In genomic region chr6:109964949-109965348, GRCh38 we compare ENCODE assay signal across 37 cellular contexts. TPM values are rescaled to one million over a fixed set of nuclear protein-coding genes. Genes with fewer than 3 reads are reported as not detected.
"Had no signal": no experiment of that assay in that cellular context is flagged by ENCODE, and none has a peak within 500 bp of the region (broad histone marks: within the 10 kb centered on the region; RNA-seq: fewer than 3 reads in every experiment).

No MANE protein-coding gene starts in this region.

- FAIRE-seq: keratinocyte had no signal

- H3K4me3 Mint-ChIP-seq: mesothelial cell of epicardium; naive B cell; natural killer cell; nephron progenitor cell; neural progenitor cell; stimulated activated naive B cell treated with anti-CD40 and anti-IgM and Interleukin-4, amounts not matched to agents 10 μg/mL and 1 μg/mL and 100 μg/mL, for 72 hours; type B pancreatic cell had no signal

- H3K27me3 ChIP-seq: hepatocyte, left lung, right atrium auricular region, right lobe of liver, stomach, tibial nerve, uterus had no signal

- H3K4me1 ChIP-seq: left lung, lower lobe of right lung, neural progenitor cell, parathyroid adenoma, right atrium auricular region, right lobe of liver, stomach, uterus had no signal

- H3K4me1 Mint-ChIP-seq: mesothelial cell of epicardium, naive B cell, natural killer cell, nephron progenitor cell, neural progenitor cell had no signal

- H3K9me3 Mint-ChIP-seq: mesothelial cell of epicardium, natural killer cell, nephron progenitor cell, neural progenitor cell, type B pancreatic cell had no signal

- H3K4me3 ChIP-seq: hepatocyte, left lung, lower lobe of right lung, neural progenitor cell, right atrium auricular region, right lobe of liver, smooth muscle cell, stomach, thoracic aorta, tibial nerve, uterus had no signal

- H2AFZ ChIP-seq: hepatocyte, neural progenitor cell, parathyroid adenoma had no signal

- H3K27ac ChIP-seq: hepatocyte, left lung, lower lobe of right lung, neural progenitor cell, neutrophil, parathyroid adenoma, right atrium auricular region, right lobe of liver, stomach, thoracic aorta, tibial nerve, uterus had no signal

- H3K27ac Mint-ChIP-seq: mesothelial cell of epicardium; naive B cell; natural killer cell; nephron progenitor cell; neural progenitor cell; progenitor cell of endocrine pancreas; stimulated activated naive B cell treated with anti-CD40 and anti-IgM and Interleukin-4, amounts not matched to agents 10 μg/mL and 1 μg/mL and 100 μg/mL, for 72 hours; type B pancreatic cell had no signal

- H3K4me2 ChIP-seq: hepatocyte, neural progenitor cell, smooth muscle cell had no signal

- H3K36me3 Mint-ChIP-seq: mesothelial cell of epicardium, natural killer cell, neural progenitor cell, type B pancreatic cell had no signal

- H3K36me3 ChIP-seq: left lung, lower lobe of right lung, neural progenitor cell, neutrophil, right atrium auricular region, right lobe of liver, stomach, thoracic aorta, tibial nerve, uterus had no signal

- DNase-seq: kidney glomerular epithelial cell; left cardiac atrium; left lung; lower lobe of right lung; mesendoderm; naive B cell; natural killer cell; nephron progenitor cell; occipital lobe; right lobe of liver; stimulated activated CD4-positive, alpha-beta T cell treated with anti-CD3 and anti-CD28 coated beads, Interleukin-1b, Interleukin-23, amount 100 ng/mL, for 48 hours; stimulated activated CD4-positive, alpha-beta T cell treated with anti-CD3 and anti-CD28 coated beads, Interleukin-2, amount 100 ng/mL, for 48 hours; stimulated activated CD4-positive, alpha-beta T cell treated with anti-CD3 and anti-CD28 coated beads, Interleukin-4, amount 100 ng/mL, for 4 hours; stimulated activated CD8-positive, alpha-beta memory T cell treated with anti-CD3 and anti-CD28 coated beads, Interleukin-4, amount 100 ng/mL, for 48 hours; stimulated activated naive B cell treated with anti-CD40 and anti-IgM and Interleukin-4, amounts not matched to agents 10 μg/mL and 1 μg/mL and 100 μg/mL, for 72 hours; stimulated activated naive CD8-positive, alpha-beta T cell treated with anti-CD3 and anti-CD28 coated beads, Interleukin-15, Interleukin-2, amounts not matched to agents 100 U/mL and 50 U/mL, for 24 hours; stomach; uterus had no signal

- ATAC-seq: left cardiac atrium; left lung; lower lobe of right lung; natural killer cell; right lobe of liver; stimulated activated naive B cell treated with anti-CD40 and anti-IgM and Interleukin-4, amounts not matched to agents 10 μg/mL and 1 μg/mL and 100 μg/mL, for 72 hours; stimulated activated naive CD8-positive, alpha-beta T cell treated with anti-CD3 and anti-CD28 coated beads, Interleukin-15, Interleukin-2, amounts not matched to agents 100 U/mL and 50 U/mL, for 24 hours had no signal

- H3K9ac ChIP-seq: neural progenitor cell, parathyroid adenoma had no signal

- H3K9me3 ChIP-seq: lower lobe of right lung, neutrophil, right lobe of liver, stomach, thoracic aorta, tibial nerve, uterus had no signal

- H3K79me2 ChIP-seq: hepatocyte, parathyroid adenoma had no signal

RNA-seq across cellular contexts. Expression of gene GPR6, which starts 13.2 kb away (rescaled TPM):
- total RNA-seq: hepatocyte, left cardiac atrium, left lung, liver, lower lobe of right lung, mesothelial cell of epicardium, mononuclear cell, natural killer cell, occipital lobe, osteocyte, progenitor cell of endocrine pancreas, pulmonary artery endothelial cell, renal cortical epithelial cell, right atrium auricular region, right lobe of liver, skeletal muscle tissue, smooth muscle cell, stomach, thoracic aorta, tibial nerve, ureter, uterus had no signal
- polyA plus RNA-seq: hepatocyte, keratinocyte, liver, smooth muscle cell had no signal
